ENCODE assay signal across 15 cellular contexts in genomic region chr1:81437213-81437612, GRCh38.
DNase-seq lines count a peak whose midpoint lies in the region; ATAC-seq and TF ChIP-seq lines count a peak whose summit lies in the region.
"Had no signal": no experiment of that assay in that cellular context is flagged by ENCODE, and none has a peak within 500 bp of the region (broad histone marks: within the 10 kb centered on the region; RNA-seq: fewer than 3 reads in every experiment).

No MANE protein-coding gene starts in this region.

- no peak overlapping the region for H3K4me2 ChIP-seq in SK-N-SH

- no peak for ATAC-seq in Right ventricle myocardium inferior
- no peak for ATAC-seq in HG03565 (IDR thresholded peaks at IDR 0.05; ENCODE audit: unreplicated experiment)
- no peak for ATAC-seq in HG03108 (IDR thresholded peaks at IDR 0.05; ENCODE audit: unreplicated experiment)

- H3K36me3 Mint-ChIP-seq in mesothelial cell of epicardium, result no peaks in the 10 kb centered on the region

- TF ChIP-seq CTCF in left ventricle myocardium inferior (IDR thresholded peaks at IDR 0.05; ENCODE audit: borderline replicate concordance), result no peak
- no peak for TF ChIP-seq CTCF in SK-N-SH (IDR thresholded peaks at IDR 0.05)
- TF ChIP-seq CTCF in mesothelial cell of epicardium (IDR thresholded peaks at IDR 0.05; ENCODE audit: unreplicated experiment), result no peak

- H3K4me3 Mint-ChIP-seq in mesothelial cell of epicardium, result no peak overlapping the region
- H3K4me3 Mint-ChIP-seq: CD4-positive, alpha-beta T cell; H9 had no signal

- no peaks in the 10 kb centered on the region for H4K20me1 ChIP-seq in SK-N-SH (ENCODE audit: insufficient read depth)

- H3K79me2 ChIP-seq in SK-N-SH (ENCODE audit: insufficient read depth), result no peaks in the 10 kb centered on the region

- H3F3A ChIP-seq in SK-N-SH (replicated peaks; ENCODE audit: insufficient read depth), result no peaks in the 10 kb centered on the region

- CTCF ChIA-PET in SK-N-SH (lab: Yijun Ruan, JAX), result interaction anchor here (0.7 to 2.0 kb wide), 6 partner anchors 13 to 131 kb away, joined by 3 to 6 read pairs (median 3); no protein-coding TSS in a partner anchor

- peaks cover 15% of the 10 kb centered on the region for H3K4me1 Mint-ChIP-seq in mesothelial cell of epicardium

- TF ChIP-seq EP300 in SK-N-SH (IDR thresholded peaks at IDR 0.05; ENCODE audit: borderline replicate concordance in 1 of 2, low read depth in 1 of 2, low read length in 1 of 2), result peak in 1 of 2 experiments; percentile 74; a peak in 1 of 4 replicates

- no peaks in the 10 kb centered on the region for H3K9me2 ChIP-seq in SK-N-SH

- no peak for DNase-seq in left ventricle myocardium inferior
- no peak for DNase-seq in Right ventricle myocardium inferior (ENCODE audit: missing footprints)
- peak; percentile 44 for DNase-seq in SK-N-SH
- DNase-seq in mesothelial cell of epicardium (ENCODE audit: low spot score in 2 of 2, unreplicated experiment in 2 of 2), result no peak
- DNase-seq in activated CD4-positive, alpha-beta T cell treated with anti-CD3 and anti-CD28 coated beads, Interleukin-2, amount 50 U/mL, for 48 hours, result no peak
- DNase-seq: CD4-positive, alpha-beta T cell; DND-41; GF-D8; H9; IMR-90; NCI-H1436 treated with DMSO at 0.1 percent for 48 hours; NCI-H226; NCI-H526 had no signal

- H3K9me3 ChIP-seq in left ventricle myocardium inferior (replicated peaks), result peaks cover 11% of the 10 kb centered on the region
- H3K9me3 ChIP-seq in SK-N-SH, result no peaks in the 10 kb centered on the region

- peaks cover 9% of the 10 kb centered on the region for H3K9me3 Mint-ChIP-seq in mesothelial cell of epicardium

- no peak overlapping the region for H2AFZ ChIP-seq in SK-N-SH (ENCODE audit: low read depth)

- TF ChIP-seq RAD21 in SK-N-SH (IDR thresholded peaks at IDR 0.05; ENCODE audit: low read length), result peak; percentile 19; the same call in 1 of the 2 replicates

- H3K27ac Mint-ChIP-seq in mesothelial cell of epicardium, result peak overlapping the region; percentile 18
- H3K27ac Mint-ChIP-seq: CD4-positive, alpha-beta T cell had no signal

- H3K4me1 ChIP-seq in left ventricle myocardium inferior, result peaks cover 48% of the 10 kb centered on the region
- H3K4me1 ChIP-seq in SK-N-SH (ENCODE audit: control insufficient read depth in 1 of 2, insufficient read depth in 2 of 2, low read depth in 1 of 2, low read length in 1 of 2), result peaks cover 0 to 5% of the 10 kb centered on the region in 2 experiments; a peak in 2 of 4 replicates

- H3K36me3 ChIP-seq in left ventricle myocardium inferior (no peaks in the 10 kb centered on the region), SK-N-SH (replicated peaks in 1 of 2; ENCODE audit: control insufficient read depth in 1 of 2, insufficient read depth in 2 of 2, low read length in 1 of 2) (no peaks in the 10 kb centered on the region)

- peak overlapping the region; percentile 49 for H3K27ac ChIP-seq in left ventricle myocardium inferior (replicated peaks)
- H3K27ac ChIP-seq in SK-N-SH (ENCODE audit: low read depth in 2 of 2, low read length in 1 of 2), result peak overlapping the region in 1 of 2 experiments; percentile 71; a peak in 2 of 4 replicates

- POLR2A ChIA-PET in SK-N-SH (lab: Yijun Ruan, JAX), result no interaction called here

- intact Hi-C loops in left ventricle myocardium inferior (cut with micrococcal nuclease) (no loop called here), Right ventricle myocardium inferior (cut with DNase I) (no loop called here)

- no peaks in the 10 kb centered on the region for H3K27me3 ChIP-seq in left ventricle myocardium inferior (ENCODE audit: low read depth)
- H3K27me3 ChIP-seq in SK-N-SH (ENCODE audit: insufficient read depth), result no peaks in the 10 kb centered on the region

- WGBS in SK-N-SH (ENCODE audit: low lambda C conversion rate), result 73% methylated on average over 1 of the region's 1 CpG

- no peak overlapping the region for H3K9ac ChIP-seq in SK-N-SH

- H3K4me3 ChIP-seq in left ventricle myocardium inferior, result peak overlapping the region; percentile 14
- no peak overlapping the region for H3K4me3 ChIP-seq in SK-N-SH (ENCODE audit: low read depth in 2 of 2, low read length in 1 of 2)

- no peaks in the 10 kb centered on the region for H3K27me3 Mint-ChIP-seq in mesothelial cell of epicardium (ENCODE audit: low read depth)
- H3K27me3 Mint-ChIP-seq: CD4-positive, alpha-beta T cell had no signal

TF ChIP-seq in SK-N-SH, 30 proteins besides CTCF, POLR2A, EP300 and RAD21:
- no peak for TF ChIP-seq TEAD4 (IDR thresholded peaks at IDR 0.05; ENCODE audit: borderline replicate concordance, insufficient read depth)
- no peak for TF ChIP-seq USF2 (IDR thresholded peaks at IDR 0.05; ENCODE audit: borderline replicate concordance, low read depth, low read length)
- TF ChIP-seq YY1 (IDR thresholded peaks at IDR 0.05; ENCODE audit: low read depth), result no peak
